In genomic region chr11:68848429-68848828, GRCh38 we compare ENCODE assay signal across 13 cellular contexts. TPM values are rescaled to one million over a fixed set of nuclear protein-coding genes. Genes with fewer than 3 reads are reported as not detected.
DNase-seq lines count a peak whose midpoint lies in the region; TF ChIP-seq lines count a peak whose summit lies in the region.
"Had no signal": no experiment of that assay in that cellular context is flagged by ENCODE, and none has a peak within 500 bp of the region (broad histone marks: within the 10 kb centered on the region; RNA-seq: fewer than 3 reads in every experiment).

No MANE protein-coding gene starts in this region.

- H3K79me2 ChIP-seq in parathyroid adenoma: no peaks in the 10 kb centered on the region

- H3K4me3 ChIP-seq in HEK293 (ENCODE audit: low read depth, low read length): no peak overlapping the region
- H3K4me3 ChIP-seq in SK-N-MC: no peak overlapping the region
- H3K4me3 ChIP-seq in parathyroid adenoma (ENCODE audit: low read depth, low read length): no peak overlapping the region

- H3K9me3 ChIP-seq in HEK293 (ENCODE audit: control insufficient read depth, insufficient read depth, low read depth, low read length) (no peaks in the 10 kb centered on the region), SK-N-MC (ENCODE audit: low read depth, low read length) (no peaks in the 10 kb centered on the region), parathyroid adenoma (ENCODE audit: control insufficient read depth, low read length) (no peaks in the 10 kb centered on the region)
- H3K9me3 ChIP-seq: BE2C, Caco-2 had no signal

- H3K4me1 ChIP-seq in HEK293 (ENCODE audit: control insufficient read depth, insufficient read depth, low read length) (no peaks in the 10 kb centered on the region), parathyroid adenoma (peaks cover 6% of the 10 kb centered on the region)
- H3K4me1 ChIP-seq: BE2C had no signal

- CTCF ChIA-PET in HEK293 (lab: Yijun Ruan, JAX): no interaction called here

- H3K27ac ChIP-seq in HEK293 (ENCODE audit: extremely low read depth, low read depth, low read length): no peak overlapping the region
- peak overlapping the region; percentile 48; the same call in 1 of the 2 replicates for H3K27ac ChIP-seq in SK-N-MC
- peak overlapping the region; percentile 95 for H3K27ac ChIP-seq in parathyroid adenoma
- no peak overlapping the region for H3K27ac ChIP-seq in caudate nucleus (ENCODE audit: low read depth, low read length)

- no peak for DNase-seq in SK-N-MC (ENCODE audit: low read depth, low spot score)
- no peak for DNase-seq in caudate nucleus (lab: John Stamatoyannopoulos, UW)
- no peak for DNase-seq in SHP77 (lab: John Stamatoyannopoulos, UW)
- DNase-seq in mesothelial cell of epicardium (ENCODE audit: low spot score in 2 of 2, unreplicated experiment in 2 of 2): no peak
- DNase-seq: ACHN; BE2C; C1 segment of cervical spinal cord; Caco-2; CD4-positive, alpha-beta T cell; GOT3; H9 had no signal

- H3K4me3 Mint-ChIP-seq in mesothelial cell of epicardium: no peak overlapping the region
- H3K4me3 Mint-ChIP-seq: CD4-positive, alpha-beta T cell; H9 had no signal

- H3K36me3 ChIP-seq in HEK293 (ENCODE audit: control insufficient read depth in 2 of 2, insufficient read depth in 1 of 2, low read length in 2 of 2): no peaks in the 10 kb centered on the region
- H3K36me3 ChIP-seq in SK-N-MC (ENCODE audit: insufficient read depth, low read length): no peaks in the 10 kb centered on the region
- H3K36me3 ChIP-seq in parathyroid adenoma (ENCODE audit: control insufficient read depth, insufficient read depth, low read length): no peaks in the 10 kb centered on the region
- H3K36me3 ChIP-seq: BE2C had no signal

- TF ChIP-seq CTCF in HEK293 (tag by site-specific recombination; IDR thresholded peaks at IDR 0.05): no peak
- TF ChIP-seq CTCF in parathyroid adenoma (IDR thresholded peaks at IDR 0.05): no peak
- no peak for TF ChIP-seq CTCF in mesothelial cell of epicardium (IDR thresholded peaks at IDR 0.05; ENCODE audit: unreplicated experiment)

- no peak overlapping the region for H3K27ac Mint-ChIP-seq in mesothelial cell of epicardium
- H3K27ac Mint-ChIP-seq: CD4-positive, alpha-beta T cell; H9 had no signal

- H3K4me2 ChIP-seq in parathyroid adenoma (ENCODE audit: low read length): no peak overlapping the region

- POLR2A ChIA-PET in HEK293 (lab: Yijun Ruan, JAX): interaction anchor here (0.7 kb wide), 1 partner anchor 51 kb away, joined by 3 read pairs; no protein-coding TSS in a partner anchor

- no peaks in the 10 kb centered on the region for H3K9me3 Mint-ChIP-seq in mesothelial cell of epicardium
- H3K9me3 Mint-ChIP-seq: CD4-positive, alpha-beta T cell; H9 had no signal

- H3K36me3 Mint-ChIP-seq in mesothelial cell of epicardium: no peaks in the 10 kb centered on the region

- peaks cover 75% of the 10 kb centered on the region for H3K27me3 Mint-ChIP-seq in mesothelial cell of epicardium (ENCODE audit: low read depth)

- no peak overlapping the region for H2AFZ ChIP-seq in parathyroid adenoma

- no peaks in the 10 kb centered on the region for H3K27me3 ChIP-seq in parathyroid adenoma (ENCODE audit: control insufficient read depth, insufficient read depth, low read length)
- H3K27me3 ChIP-seq: BE2C had no signal

- H3K4me1 Mint-ChIP-seq in mesothelial cell of epicardium: peaks cover 9% of the 10 kb centered on the region

- no peak overlapping the region for H3K9ac ChIP-seq in SK-N-MC (ENCODE audit: insufficient read length)
- H3K9ac ChIP-seq in parathyroid adenoma: no peak overlapping the region

TF ChIP-seq in HEK293, 187 proteins besides CTCF, POLR2A, EP300 and RAD21:
- TF ChIP-seq ATF2 (tag by site-specific recombination; IDR thresholded peaks at IDR 0.05; ENCODE audit: low read depth) (no peak), ZNF416 (tag by site-specific recombination; IDR thresholded peaks at IDR 0.05) (no peak), ZNF394 (tag by site-specific recombination; IDR thresholded peaks at IDR 0.05; ENCODE audit: borderline replicate concordance) (no peak), ZSCAN4 (tag by site-specific recombination; IDR thresholded peaks at IDR 0.05) (peak; percentile 92)

RNA-seq across cellular contexts. Expression of gene CPT1A, which starts 6.7 kb away (rescaled TPM):
- 2.6 to 3.0 TPM (median 2.8 TPM) in 3 replicates for total RNA-seq in mesothelial cell of epicardium

RNA-seq across cellular contexts. Expression of gene MRPL21, which starts 55.2 kb away (rescaled TPM):
- total RNA-seq in mesothelial cell of epicardium: 49.4 to 52.8 TPM (median 52.5 TPM) in 3 replicates

RNA-seq across cellular contexts. Expression of gene IGHMBP2, which starts 55.3 kb away (rescaled TPM):
- 28.3 to 29.0 TPM (median 28.5 TPM) in 3 replicates for total RNA-seq in mesothelial cell of epicardium

Comparison
In these comparisons a context has a peak if more than half of its experiments do, and no peak if none do; other contexts are left out.
1. H3K27ac ChIP-seq: peak in SK-N-MC (single experiment) and parathyroid adenoma (single experiment); none in HEK293 (single experiment) and caudate nucleus (single experiment).